ENCODE assay signal across 8 cellular contexts in the genomic region with DNA sequence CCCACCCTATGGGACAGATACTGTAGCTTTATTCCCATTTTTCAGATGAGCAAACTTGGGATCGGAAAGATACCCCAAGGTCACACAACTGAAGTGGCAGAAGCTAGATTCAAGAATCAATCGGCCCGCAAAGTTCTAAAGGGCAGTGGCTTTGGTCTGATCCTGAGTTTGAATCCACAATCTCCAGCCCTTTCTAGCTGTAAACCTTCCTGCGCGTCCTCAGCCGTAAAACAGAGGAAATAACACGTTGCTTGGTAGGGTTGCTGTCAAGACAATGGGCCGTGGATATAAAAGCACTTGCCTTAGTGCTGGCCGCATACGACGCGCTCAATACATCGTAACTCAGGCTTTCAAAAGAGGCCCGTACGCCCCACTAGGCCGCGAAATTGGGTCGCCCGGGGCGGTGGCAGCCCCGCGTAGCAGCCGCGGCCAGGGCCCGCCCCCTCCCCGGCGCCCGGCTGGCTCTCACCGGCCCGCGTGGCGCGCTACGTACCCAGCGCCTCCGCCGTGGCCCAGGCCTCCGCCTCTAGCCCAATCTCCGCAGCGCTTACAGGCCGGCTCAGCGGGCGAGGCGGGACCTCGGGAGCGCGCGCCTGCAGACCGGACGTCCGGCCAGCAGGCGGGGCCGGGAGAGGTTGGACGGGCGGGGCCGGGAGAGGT. TPM values are rescaled to one million over a fixed set of nuclear protein-coding genes. Genes with fewer than 3 reads are reported as not detected.
DNase-seq lines count a peak whose midpoint lies in the region; ATAC-seq, FAIRE-seq and TF ChIP-seq lines count a peak whose summit lies in the region.

DCAKD (minus strand) TSS at position 573 of the 660 bp plus-strand sequence. CDS start 16,747 bp downstream, outside the sequence.

- H3K9me2 ChIP-seq in SU-DHL-6 (replicated peaks; ENCODE audit: insufficient read depth, low read length) = no peaks in the 10 kb centered on the region

- peak within 1 kb of the TSS; percentile 86 for H3K4me3 Mint-ChIP-seq in activated naive CD8-positive, alpha-beta T cell treated with anti-CD3 and anti-CD28 coated beads, Interleukin-2, amount 10 ng/mL, durations not matched to agents 7 days and 5 days

- H3K36me3 ChIP-seq in SU-DHL-6 (ENCODE audit: low read length) (no peaks in the 10 kb centered on the region), pancreas (no peaks in the 10 kb centered on the region), thyroid gland (no peaks in the 10 kb centered on the region)

- peak within 1 kb of the TSS; percentile 97 for H3K9ac ChIP-seq in SU-DHL-6 (ENCODE audit: low read length)

- FAIRE-seq in pancreas (lab: Jason Lieb, UNC) = no peak

- H3K4me2 ChIP-seq in SU-DHL-6 (ENCODE audit: low read depth, low read length, poor library complexity, severe bottlenecking) = peak within 1 kb of the TSS; percentile 98

- H4K20me1 ChIP-seq in SU-DHL-6 (ENCODE audit: low read depth, low read length) = no peaks in the 10 kb centered on the region

- POLR2A ChIA-PET in activated naive CD8-positive, alpha-beta T cell treated with anti-CD3 and anti-CD28 coated beads, Interleukin-2, amount 10 ng/mL, durations not matched to agents 7 days and 5 days (lab: Charles Lee) = interaction anchor here (0.6 to 4.7 kb wide), 12 partner anchors 11 to 276 kb away, joined by 3 to 64 read pairs (median 3); partner anchors contain the start of genes ACBD4, EFTUD2, HEXIM1 and HEXIM2

- peak; percentile 45 to 92 for TF ChIP-seq POLR2A in thyroid gland (IDR thresholded peaks at IDR 0.05)

- H3K27ac Mint-ChIP-seq in activated naive CD8-positive, alpha-beta T cell treated with anti-CD3 and anti-CD28 coated beads, Interleukin-2, amount 10 ng/mL, durations not matched to agents 7 days and 5 days = peak within 1 kb of the TSS; percentile 89

- H3K9me3 ChIP-seq in SU-DHL-6 (ENCODE audit: insufficient read depth, low read length) (no peaks in the 10 kb centered on the region), pancreas (no peaks in the 10 kb centered on the region), thyroid gland (no peaks in the 10 kb centered on the region)

- H3K9me3 Mint-ChIP-seq in activated naive CD8-positive, alpha-beta T cell treated with anti-CD3 and anti-CD28 coated beads, Interleukin-2, amount 10 ng/mL, durations not matched to agents 7 days and 5 days = no peaks in the 10 kb centered on the region

- H3K79me2 ChIP-seq in SU-DHL-6 (ENCODE audit: insufficient read depth, low read length) = peaks cover 42% of the 10 kb centered on the region

- peaks cover 0 to 12% (median 0%) of the 10 kb centered on the region in 3 donors for H3K4me1 ChIP-seq in pancreas
- peaks cover 21 to 23% of the 10 kb centered on the region in 2 donors for H3K4me1 ChIP-seq in thyroid gland

- H3K4me3 ChIP-seq in SU-DHL-6 (ENCODE audit: insufficient read depth, low read length, poor library complexity, severe bottlenecking) (peak within 1 kb of the TSS; percentile 84), pancreas (peak within 1 kb of the TSS; percentile 44 to 63 (median 51)), thyroid gland (replicated peaks in 1 of 3) (peak within 1 kb of the TSS; percentile 27 to 63 (median 62))

- ATAC-seq in HG02642 (IDR thresholded peaks at IDR 0.05; ENCODE audit: poor library complexity, unreplicated experiment) (peak; percentile 95), Right ventricle myocardium inferior (peak; percentile 99), pancreas (peak; percentile 98 to 99 (median 99))
- peak; percentile 98 for ATAC-seq in activated naive CD8-positive, alpha-beta T cell treated with anti-CD3 and anti-CD28 coated beads, Interleukin-2, amount 10 ng/mL, durations not matched to agents 7 days and 5 days (ENCODE audit: low read depth)

- H3K27me3 ChIP-seq in SU-DHL-6 (ENCODE audit: low read length) (no peaks in the 10 kb centered on the region), pancreas (no peaks in the 10 kb centered on the region), thyroid gland (no peaks in the 10 kb centered on the region)

- H3F3A ChIP-seq in SU-DHL-6 (ENCODE audit: insufficient read depth) = peaks cover 22% of the 10 kb centered on the region

- H3K36me3 Mint-ChIP-seq in activated naive CD8-positive, alpha-beta T cell treated with anti-CD3 and anti-CD28 coated beads, Interleukin-2, amount 10 ng/mL, durations not matched to agents 7 days and 5 days = peaks cover 12% of the 10 kb centered on the region

- intact Hi-C loops in Right ventricle myocardium inferior (cut with DNase I) (no loop called here), pancreas (cut with DNase I) (no loop called here), thyroid gland (cut with DNase I) (no loop called here)

- peak; percentile 97 for DNase-seq in GM10266 (ENCODE audit: extremely low spot score)
- DNase-seq in NCI-H1105 treated with DMSO at 0.1 percent for 48 hours (lab: John Stamatoyannopoulos, UW) = peak; percentile 90
- DNase-seq in activated naive CD8-positive, alpha-beta T cell treated with anti-CD3 and anti-CD28 coated beads, Interleukin-2, amount 10 ng/mL, durations not matched to agents 7 days and 5 days = peak; percentile 93
- DNase-seq in Right ventricle myocardium inferior (ENCODE audit: missing footprints) = peak; percentile 98
- DNase-seq in pancreas = peak; percentile 92 to 97 (median 93)
- DNase-seq in thyroid gland = peak; percentile 96

- H2AFZ ChIP-seq in SU-DHL-6 (ENCODE audit: low read depth, low read length, severe bottlenecking) = peak within 1 kb of the TSS; percentile 32

- H3K27ac ChIP-seq in SU-DHL-6 (ENCODE audit: low read depth, low read length) (peak within 1 kb of the TSS; percentile 91), pancreas (peak within 1 kb of the TSS; percentile 61 to 89 (median 84)), thyroid gland (peak within 1 kb of the TSS; percentile 93 to 97 (median 94))

- WGBS in pancreas, 2 donors = 0% methylated on average over 40 to 56 of the region's 56 CpGs
- WGBS in thyroid gland, 2 donors = 1 to 5% methylated on average over 8 to 33 of the region's 56 CpGs

- no peak for TF ChIP-seq CTCF in GM10266 (IDR thresholded peaks at IDR 0.05; ENCODE audit: control insufficient read depth, insufficient read depth, low read depth, missing control alignments)
- TF ChIP-seq CTCF in SU-DHL-6 (IDR thresholded peaks at IDR 0.05; ENCODE audit: insufficient read depth, low read length, poor library complexity, severe bottlenecking) = no peak
- peak in 1 of 4 donors; percentile 10 for TF ChIP-seq CTCF in pancreas (IDR thresholded peaks at IDR 0.05)
- peak in 1 of 6 experiments; percentile 21 for TF ChIP-seq CTCF in thyroid gland (IDR thresholded peaks at IDR 0.05)

- peaks cover 27% of the 10 kb centered on the region for H3K4me1 Mint-ChIP-seq in activated naive CD8-positive, alpha-beta T cell treated with anti-CD3 and anti-CD28 coated beads, Interleukin-2, amount 10 ng/mL, durations not matched to agents 7 days and 5 days

- no peaks in the 10 kb centered on the region for H3K27me3 Mint-ChIP-seq in activated naive CD8-positive, alpha-beta T cell treated with anti-CD3 and anti-CD28 coated beads, Interleukin-2, amount 10 ng/mL, durations not matched to agents 7 days and 5 days

RNA-seq across cellular contexts. Expression of gene DCAKD, which starts in this region (rescaled TPM):
- 10 to 100 TPM; 35.5 TPM for total RNA-seq in activated naive CD8-positive, alpha-beta T cell treated with anti-CD3 and anti-CD28 coated beads, Interleukin-2, amount 10 ng/mL, durations not matched to agents 7 days and 5 days
- total RNA-seq in Right ventricle myocardium inferior = 24.2 TPM
- total RNA-seq in pancreas = 10 to 100 TPM in 5 of 6 donors, 1 to 10 TPM in 1; 9.3 to 19.2 (median 12.1) TPM
- 10 to 100 TPM in 1 of 2 donors, 1 to 10 TPM in 1; 9.8 to 14.1 TPM for polyA plus RNA-seq in pancreas
- 100 to 1,000 TPM in 1 of 4 donors, 10 to 100 TPM in 3; 53.5 to 102 (median 72.9) TPM for total RNA-seq in thyroid gland

Comparison
In these comparisons a context has a peak if more than half of its experiments do, and no peak if none do; other contexts are left out.
1. Peak in every context shown above with its lines: DNase-seq, ATAC-seq, H3K4me3 ChIP-seq and H3K27ac ChIP-seq.